Comparison of ENCODE assay signal across 13 cellular contexts in genomic region chr2:20108655-20109396, GRCh38. TPM values are rescaled to one million over a fixed set of nuclear protein-coding genes. Genes with fewer than 3 reads are reported as not detected.
DNase-seq lines count a peak whose midpoint lies in the region; TF ChIP-seq lines count a peak whose summit lies in the region.
"Had no signal": no experiment of that assay in that cellular context is flagged by ENCODE, and none has a peak within 500 bp of the region (broad histone marks: within the 10 kb centered on the region; RNA-seq: fewer than 3 reads in every experiment).

No MANE protein-coding gene starts in this region.

- peak overlapping the region; percentile 79 for H3K27ac Mint-ChIP-seq in type B pancreatic cell
- H3K27ac Mint-ChIP-seq: activated naive CD4-positive, alpha-beta T cell treated with anti-CD3 and anti-CD28 coated beads, Interleukin-2, amount 10 ng/mL, durations not matched to agents 7 days and 5 days had no signal

- POLR2A ChIA-PET in RWPE1 (lab: Yijun Ruan, JAX; ENCODE audit: low non-redundant PET): interaction anchor here (1.0 to 1.1 kb wide), 2 partner anchors 70 to 99 kb away, joined by 3 read pairs; no protein-coding TSS in a partner anchor

- CTCF ChIA-PET in RWPE1 (lab: Yijun Ruan, JAX): interaction anchor here (0.8 to 1.8 kb wide), 6 partner anchors 96 to 291 kb away, joined by 3 to 9 read pairs (median 4); partner anchors contain the start of gene SDC1

- H3K4me3 ChIP-seq in fibroblast of villous mesenchyme (ENCODE audit: low read depth, low read length): no peak overlapping the region

- H3K36me3 Mint-ChIP-seq in type B pancreatic cell: no peaks in the 10 kb centered on the region
- H3K36me3 Mint-ChIP-seq: activated naive CD4-positive, alpha-beta T cell treated with anti-CD3 and anti-CD28 coated beads, Interleukin-2, amount 10 ng/mL, durations not matched to agents 7 days and 5 days had no signal

- TF ChIP-seq CTCF in RWPE1 (conservative IDR thresholded peaks at IDR 0.05; ENCODE audit: low read depth) (no peak), fibroblast of villous mesenchyme (IDR thresholded peaks at IDR 0.05; ENCODE audit: insufficient read depth, low read depth, low read length) (no peak), type B pancreatic cell (conservative IDR thresholded peaks at IDR 0.05) (no peak)

- H3K9me3 Mint-ChIP-seq in type B pancreatic cell: no peaks in the 10 kb centered on the region
- H3K9me3 Mint-ChIP-seq: activated naive CD4-positive, alpha-beta T cell treated with anti-CD3 and anti-CD28 coated beads, Interleukin-2, amount 10 ng/mL, durations not matched to agents 7 days and 5 days had no signal

- H3K4me3 Mint-ChIP-seq in type B pancreatic cell: peak overlapping the region; percentile 33
- H3K4me3 Mint-ChIP-seq: activated naive CD4-positive, alpha-beta T cell treated with anti-CD3 and anti-CD28 coated beads, Interleukin-2, amount 10 ng/mL, durations not matched to agents 7 days and 5 days had no signal

- H3K4me1 Mint-ChIP-seq in type B pancreatic cell (ENCODE audit: unreplicated experiment): peaks cover 41% of the 10 kb centered on the region

- DNase-seq in NOMO-1 treated with DMSO at 0.1 percent for 48 hours (lab: John Stamatoyannopoulos, UW; ENCODE audit: unreplicated experiment): peak; percentile 25
- DNase-seq in NOMO-1 treated with dmso at 0.1 percent for 144 hours (lab: John Stamatoyannopoulos, UW; ENCODE audit: unreplicated experiment): no peak
- DNase-seq in RWPE1 (ENCODE audit: low spot score): peak; percentile 46
- DNase-seq in fibroblast of villous mesenchyme (ENCODE audit: low read depth): peak; percentile 86
- no peak for DNase-seq in type B pancreatic cell (ENCODE audit: extremely low spot score, unreplicated experiment)
- no peak for DNase-seq in D341Med (ENCODE audit: low spot score)
- no peak for DNase-seq in putamen (ENCODE audit: low spot score)
- no peak for DNase-seq in OCI-M1 (lab: John Stamatoyannopoulos, UW)
- DNase-seq: 8988T; activated naive CD4-positive, alpha-beta T cell treated with anti-CD3 and anti-CD28 coated beads, Interleukin-2, amount 10 ng/mL, durations not matched to agents 7 days and 5 days; COR-L47; stimulated activated naive CD4-positive, alpha-beta T cell treated with Interleukin-2 at 50 U/mL for 16 hours had no signal

- H3K27ac ChIP-seq in RWPE1: peak overlapping the region; percentile 64
- H3K27ac ChIP-seq: VCaP had no signal

- H3K27me3 Mint-ChIP-seq in type B pancreatic cell: no peaks in the 10 kb centered on the region

RNA-seq across cellular contexts. Expression of gene LAPTM4A, which starts 57.4 kb away (rescaled TPM):
- 101 and 146 TPM in 2 replicates for total RNA-seq in fibroblast of villous mesenchyme
- 196 and 229 TPM in 2 replicates for total RNA-seq in type B pancreatic cell (ENCODE audit: low replicate concordance)

Comparison
In these comparisons a context has a peak if more than half of its experiments do, and no peak if none do; other contexts are left out.
1. DNase-seq: peak in NOMO-1 treated with DMSO at 0.1 percent for 48 hours (single experiment), RWPE1 (single experiment) and fibroblast of villous mesenchyme (single experiment); none in NOMO-1 treated with dmso at 0.1 percent for 144 hours (single experiment), type B pancreatic cell (single experiment), D341Med (single experiment), putamen (single experiment) and OCI-M1 (single experiment).